Comparison of ENCODE assay signal across 35 cellular contexts in genomic region chr4:129437347-129437746, GRCh38.
DNase-seq lines count a peak whose midpoint lies in the region; ATAC-seq, FAIRE-seq and TF ChIP-seq lines count a peak whose summit lies in the region.
"Had no signal": no experiment of that assay in that cellular context is flagged by ENCODE, and none has a peak within 500 bp of the region (broad histone marks: within the 10 kb centered on the region; RNA-seq: fewer than 3 reads in every experiment).

No MANE protein-coding gene starts in this region.

- H3K27ac ChIP-seq in HepG2 (ENCODE audit: extremely low read length, insufficient read depth, low read length): no peak overlapping the region
- H3K27ac ChIP-seq in right lobe of liver: no peak overlapping the region
- H3K27ac ChIP-seq in GM12878 (ENCODE audit: control insufficient read depth, insufficient read depth): no peak overlapping the region
- H3K27ac ChIP-seq in K562 (ENCODE audit: extremely low read depth, low read depth, low read length): no peak overlapping the region
- H3K27ac ChIP-seq: 22Rv1; A549; BLaER1; BLaER1 treated with 17β-estradiol and CSF1 and Interleukin-3, amounts not matched to agents 10 nM and 100 nM; C4-2B had no signal

- no peak overlapping the region for H3K9ac ChIP-seq in HepG2 (ENCODE audit: insufficient read depth, low read depth, low read length)
- H3K9ac ChIP-seq in GM12878 (ENCODE audit: control insufficient read depth, insufficient read depth, low read length): no peak overlapping the region
- H3K9ac ChIP-seq in K562 (ENCODE audit: insufficient read depth in 1 of 2, low read depth in 2 of 2, low read length in 2 of 2): no peak overlapping the region
- H3K9ac ChIP-seq: BLaER1; BLaER1 treated with 17β-estradiol and CSF1 and Interleukin-3, amounts not matched to agents 10 nM and 100 nM had no signal

- H3K4me3 Mint-ChIP-seq in activated T-helper 1 cell treated with anti-CD3 and anti-CD28 coated beads, Interleukin-12 subunit alpha, Interleukin-12 subunit beta, Interleukin-2, Interleukin-4 antibody, amounts not matched to agents 30 ng/mL and 10 ng/mL and 1 ng/mL, durations not matched to agents 14 hours and 24 hours and 36 hours: no peak overlapping the region
- H3K4me3 Mint-ChIP-seq: B cell; CD14-positive monocyte; CD4-positive, alpha-beta memory T cell; CD4-positive, alpha-beta T cell; CD4-positive, CD25-positive, alpha-beta regulatory T cell; CD8-positive, alpha-beta memory T cell; CD8-positive, alpha-beta T cell had no signal

- no peaks in the 10 kb centered on the region for H3K27me3 ChIP-seq in HepG2 (ENCODE audit: control insufficient read depth in 1 of 2, insufficient read depth in 2 of 2, low read length in 2 of 2)
- no peaks in the 10 kb centered on the region for H3K27me3 ChIP-seq in right lobe of liver
- H3K27me3 ChIP-seq in GM12878 (replicated peaks in 1 of 2; ENCODE audit: control insufficient read depth in 2 of 2, insufficient read depth in 2 of 2, low read length in 1 of 2): no peaks in the 10 kb centered on the region
- no peaks in the 10 kb centered on the region for H3K27me3 ChIP-seq in K562 (ENCODE audit: control insufficient read depth in 2 of 2, insufficient read depth in 2 of 2, low read length in 2 of 2)
- H3K27me3 ChIP-seq: BE2C; BLaER1; BLaER1 treated with 17β-estradiol and CSF1 and Interleukin-3, amounts not matched to agents 10 nM and 100 nM had no signal

- no peak for TF ChIP-seq RAD21 in HepG2 (CRISPR knock-in tag; IDR thresholded peaks at IDR 0.05)
- TF ChIP-seq RAD21 in GM12878 (IDR thresholded peaks at IDR 0.05; ENCODE audit: insufficient read depth, low read depth, low read length): no peak
- no peak for TF ChIP-seq RAD21 in K562 (CRISPR knock-in tag; conservative IDR thresholded peaks at IDR 0.05 in 1 of 2, IDR thresholded peaks at IDR 0.05 in 1 of 2)

- H3K36me3 ChIP-seq in HepG2 (replicated peaks in 1 of 2; ENCODE audit: control insufficient read depth in 1 of 2, insufficient read depth in 2 of 2, low read length in 2 of 2) (no peaks in the 10 kb centered on the region), right lobe of liver (no peaks in the 10 kb centered on the region), GM12878 (ENCODE audit: control insufficient read depth in 2 of 2, insufficient read depth in 2 of 2, low read length in 1 of 2) (no peaks in the 10 kb centered on the region), K562 (ENCODE audit: control insufficient read depth, insufficient read depth, low read length) (no peaks in the 10 kb centered on the region)
- H3K36me3 ChIP-seq: BE2C; BLaER1; BLaER1 treated with 17β-estradiol and CSF1 and Interleukin-3, amounts not matched to agents 10 nM and 100 nM had no signal

- TF ChIP-seq EP300 in HepG2 (IDR thresholded peaks at IDR 0.05; ENCODE audit: low read depth in 2 of 2, low read length in 2 of 2) (no peak), HepG2 (CRISPR knock-in tag; IDR thresholded peaks at IDR 0.05; ENCODE audit: borderline replicate concordance) (no peak), GM12878 (IDR thresholded peaks at IDR 0.05; ENCODE audit: borderline replicate concordance in 1 of 2, control insufficient read depth in 1 of 2, low read depth in 2 of 2, low read length in 2 of 2) (no peak), K562 (IDR thresholded peaks at IDR 0.05; ENCODE audit: low read length) (no peak)

- no peak for TF ChIP-seq CTCF in HepG2 (CRISPR knock-in tag; IDR thresholded peaks at IDR 0.05)
- no peak for TF ChIP-seq CTCF in right lobe of liver (IDR thresholded peaks at IDR 0.05)
- no peak for TF ChIP-seq CTCF in GM12878 (IDR thresholded peaks at IDR 0.05 in 2 of 3, conservative IDR thresholded peaks at IDR 0.05 in 1 of 3; ENCODE audit: control insufficient read depth in 2 of 3, extremely low read depth in 1 of 3, insufficient read depth in 1 of 3, low read depth in 3 of 3, low read length in 3 of 3)
- no peak for TF ChIP-seq CTCF in K562 (IDR thresholded peaks at IDR 0.05 in 2 of 3, conservative IDR thresholded peaks at IDR 0.05 in 1 of 3; ENCODE audit: insufficient read depth in 2 of 3, low read depth in 1 of 3, low read length in 3 of 3)

- no peaks in the 10 kb centered on the region for H4K20me1 ChIP-seq in HepG2 (ENCODE audit: insufficient read depth, low read length)
- no peaks in the 10 kb centered on the region for H4K20me1 ChIP-seq in GM12878 (ENCODE audit: control insufficient read depth, insufficient read depth)
- H4K20me1 ChIP-seq in K562 (replicated peaks; ENCODE audit: control insufficient read depth, insufficient read depth, low read length): no peaks in the 10 kb centered on the region
- H4K20me1 ChIP-seq: BLaER1; BLaER1 treated with 17β-estradiol and CSF1 and Interleukin-3, amounts not matched to agents 10 nM and 100 nM had no signal

- H3K4me3 ChIP-seq in HepG2 (replicated peaks in 1 of 3; ENCODE audit: insufficient read depth in 1 of 3, low read depth in 2 of 3, low read length in 3 of 3) (no peak overlapping the region), right lobe of liver (no peak overlapping the region), GM12878 (no peak overlapping the region), K562 (no peak overlapping the region)
- H3K4me3 ChIP-seq: A549; BLaER1; BLaER1 treated with 17β-estradiol and CSF1 and Interleukin-3, amounts not matched to agents 10 nM and 100 nM had no signal

- H2AFZ ChIP-seq in HepG2 (ENCODE audit: low read length) (no peak overlapping the region), GM12878 (ENCODE audit: control insufficient read depth, low read depth, low read length) (no peak overlapping the region), K562 (ENCODE audit: low read depth, low read length) (no peak overlapping the region)

- BruUV-seq in HepG2 (replicated peaks; lab: Mats Ljungman, UMichigan) (no TSS peak), GM12878 (replicated peaks; lab: Mats Ljungman, UMichigan) (no TSS peak), K562 (replicated peaks; lab: Mats Ljungman, UMichigan) (no TSS peak)

- SMC1A ChIA-PET in GM12878 (lab: Charles Lee; ENCODE audit: uncharacterized antibody, unreplicated experiment): no interaction called here

- H3K4me1 Mint-ChIP-seq in activated T-helper 1 cell treated with anti-CD3 and anti-CD28 coated beads, Interleukin-12 subunit alpha, Interleukin-12 subunit beta, Interleukin-2, Interleukin-4 antibody, amounts not matched to agents 30 ng/mL and 10 ng/mL and 1 ng/mL, durations not matched to agents 14 hours and 24 hours and 36 hours (ENCODE audit: low read depth): no peaks in the 10 kb centered on the region
- H3K4me1 Mint-ChIP-seq: B cell; CD14-positive monocyte; CD4-positive, alpha-beta memory T cell; CD4-positive, CD25-positive, alpha-beta regulatory T cell; CD8-positive, alpha-beta memory T cell had no signal

- no peaks in the 10 kb centered on the region for H3K4me1 ChIP-seq in HepG2 (ENCODE audit: insufficient read depth, low read length)
- no peaks in the 10 kb centered on the region for H3K4me1 ChIP-seq in right lobe of liver
- H3K4me1 ChIP-seq in GM12878 (ENCODE audit: control insufficient read depth, insufficient read depth, low read length): no peaks in the 10 kb centered on the region
- H3K4me1 ChIP-seq in K562 (replicated peaks in 1 of 2; ENCODE audit: control insufficient read depth in 2 of 2, insufficient read depth in 2 of 2, low read length in 2 of 2): no peaks in the 10 kb centered on the region
- H3K4me1 ChIP-seq: A549; BLaER1; BLaER1 treated with 17β-estradiol and CSF1 and Interleukin-3, amounts not matched to agents 10 nM and 100 nM; Caco-2 had no signal

- H3K9me3 Mint-ChIP-seq in activated T-helper 1 cell treated with anti-CD3 and anti-CD28 coated beads, Interleukin-12 subunit alpha, Interleukin-12 subunit beta, Interleukin-2, Interleukin-4 antibody, amounts not matched to agents 30 ng/mL and 10 ng/mL and 1 ng/mL, durations not matched to agents 14 hours and 24 hours and 36 hours: no peaks in the 10 kb centered on the region
- H3K9me3 Mint-ChIP-seq: CD4-positive, alpha-beta T cell; CD8-positive, alpha-beta T cell had no signal

- CTCF ChIA-PET in HepG2 (lab: Yijun Ruan, JAX; ENCODE audit: low intra/inter-chr PET ratio, low total read pairs): no interaction called here
- CTCF ChIA-PET in GM12878 (lab: Yijun Ruan, JAX): no interaction called here
- CTCF ChIA-PET in K562 (lab: Yijun Ruan, JAX; ENCODE audit: low intra/inter-chr PET ratio): no interaction called here

- RAD21 ChIA-PET in GM12878 (lab: Charles Lee; ENCODE audit: unreplicated experiment): no interaction called here

- TF ChIP-seq POLR2A in HepG2 (IDR thresholded peaks at IDR 0.05; ENCODE audit: insufficient read depth in 1 of 2, low read depth in 2 of 2, low read length in 2 of 2) (no peak), right lobe of liver (IDR thresholded peaks at IDR 0.05) (no peak), GM12878 (IDR thresholded peaks at IDR 0.05; ENCODE audit: low read depth, low read length) (no peak), K562 (conservative IDR thresholded peaks at IDR 0.05) (no peak)

- H3K4me2 ChIP-seq in HepG2 (ENCODE audit: low read depth, low read length) (no peak overlapping the region), GM12878 (ENCODE audit: control insufficient read depth, insufficient read depth) (no peak overlapping the region), K562 (ENCODE audit: insufficient read depth, low read length) (no peak overlapping the region)
- H3K4me2 ChIP-seq: A549; BLaER1; BLaER1 treated with 17β-estradiol and CSF1 and Interleukin-3, amounts not matched to agents 10 nM and 100 nM had no signal

- ATAC-seq in HepG2 (no peak), right lobe of liver (no peak), GM12878 (no peak), K562 (no peak)
- ATAC-seq: A549; CD8-positive, alpha-beta T cell had no signal

- POLR2A ChIA-PET in HepG2 (lab: Yijun Ruan, JAX) (no interaction called here), GM12878 (lab: Charles Lee) (no interaction called here), K562 (lab: Yijun Ruan, JAX) (no interaction called here)

- H3K9me1 ChIP-seq in K562 (ENCODE audit: control insufficient read depth, insufficient read depth, low read length): no peaks in the 10 kb centered on the region

- FAIRE-seq in HepG2 (lab: Jason Lieb, UNC): no peak
- no peak for FAIRE-seq in GM12878 (lab: Jason Lieb, UNC)
- no peak for FAIRE-seq in K562 (lab: Jason Lieb, UNC)
- no peak for FAIRE-seq in urothelium cell line (lab: Jason Lieb, UNC)
- FAIRE-seq: A204.1, A549, D721Med had no signal

- DNase-seq in HepG2 (ENCODE audit: low spot score) (no peak), right lobe of liver (no peak), GM12878 (ENCODE audit: low read depth, low spot score) (no peak), K562 (ENCODE audit: extremely low read depth in 1 of 4, low spot score in 3 of 4) (no peak), urothelium cell line (ENCODE audit: low spot score) (no peak)
- no peak for DNase-seq in activated T-helper 1 cell treated with anti-CD3 and anti-CD28 coated beads, Interleukin-12 subunit alpha, Interleukin-12 subunit beta, Interleukin-2, Interleukin-4 antibody, amounts not matched to agents 30 ng/mL and 10 ng/mL and 1 ng/mL, durations not matched to agents 14 hours and 24 hours and 36 hours (ENCODE audit: low spot score)
- DNase-seq: 8988T; ACHN; AML-193; BE2C; C1 segment of cervical spinal cord; Caco-2; Calu3; CD4-positive, alpha-beta memory T cell; CD4-positive, alpha-beta T cell; CD4-positive, CD25-positive, alpha-beta regulatory T cell; CD8-positive, alpha-beta memory T cell; CD8-positive, alpha-beta T cell; COR-L47; DMS 273 treated with DMSO at 0.1 percent for 48 hours; DMS153; DMS53; DMS79; DMS79 treated with DMSO at 0.1 percent for 48 hours; DND-41; EL had no signal

- in situ Hi-C loops in HepG2 (cut with HindIII; ENCODE audit: extremely low pct_ligation_motif_present, low pct_unique_long_range_greater_than_20kb) (no loop called here), GM12878 (cut with MboI) (no loop called here), K562 (cut with MboI) (no loop called here)

- no peaks in the 10 kb centered on the region for H3K36me3 Mint-ChIP-seq in activated T-helper 1 cell treated with anti-CD3 and anti-CD28 coated beads, Interleukin-12 subunit alpha, Interleukin-12 subunit beta, Interleukin-2, Interleukin-4 antibody, amounts not matched to agents 30 ng/mL and 10 ng/mL and 1 ng/mL, durations not matched to agents 14 hours and 24 hours and 36 hours (ENCODE audit: low read depth)
- H3K36me3 Mint-ChIP-seq: CD14-positive monocyte; CD4-positive, alpha-beta memory T cell; CD4-positive, CD25-positive, alpha-beta regulatory T cell; CD8-positive, alpha-beta memory T cell; CD8-positive, alpha-beta T cell had no signal

- no peaks in the 10 kb centered on the region for H3K79me2 ChIP-seq in HepG2 (ENCODE audit: insufficient read depth, low read length)
- no peaks in the 10 kb centered on the region for H3K79me2 ChIP-seq in GM12878 (ENCODE audit: control insufficient read depth, insufficient read depth, low read length)
- H3K79me2 ChIP-seq in K562 (ENCODE audit: control insufficient read depth, insufficient read depth, low read length): no peaks in the 10 kb centered on the region

- intact Hi-C loops in HepG2 (cut with micrococcal nuclease; ENCODE audit: unreplicated experiment): no loop called here
- intact Hi-C loops in right lobe of liver (cut with DNase I): no loop called here
- intact Hi-C loops in GM12878 (cut with micrococcal nuclease; ENCODE audit: unreplicated experiment): no loop called here
- intact Hi-C loops in K562 (cut with micrococcal nuclease): no loop called here
- intact Hi-C loops in activated T-helper 1 cell treated with anti-CD3 and anti-CD28 coated beads, Interleukin-12 subunit alpha, Interleukin-12 subunit beta, Interleukin-2, Interleukin-4 antibody, amounts not matched to agents 30 ng/mL and 10 ng/mL and 1 ng/mL, durations not matched to agents 14 hours and 24 hours and 36 hours (cut with micrococcal nuclease): no loop called here

- no peaks in the 10 kb centered on the region for H3K27me3 Mint-ChIP-seq in activated T-helper 1 cell treated with anti-CD3 and anti-CD28 coated beads, Interleukin-12 subunit alpha, Interleukin-12 subunit beta, Interleukin-2, Interleukin-4 antibody, amounts not matched to agents 30 ng/mL and 10 ng/mL and 1 ng/mL, durations not matched to agents 14 hours and 24 hours and 36 hours (ENCODE audit: insufficient read depth)
- H3K27me3 Mint-ChIP-seq: B cell; CD4-positive, alpha-beta memory T cell; CD4-positive, alpha-beta T cell had no signal

- 27% methylated on average over 4 of the region's 4 CpGs for WGBS in HepG2 (ENCODE audit: low lambda C conversion rate)
- 70% methylated on average over 4 of the region's 4 CpGs for WGBS in right lobe of liver (ENCODE audit: insufficient coverage, low coverage, low lambda C conversion rate, missing lambda C conversion rate)
- 41% methylated on average over 4 of the region's 4 CpGs for WGBS in GM12878 (ENCODE audit: insufficient coverage, insufficient replicate concordance, low lambda C conversion rate, missing lambda C conversion rate)
- 5% methylated on average over 4 of the region's 4 CpGs for WGBS in K562 (ENCODE audit: insufficient coverage, low coverage, missing lambda C conversion rate)

- H3K27ac Mint-ChIP-seq in activated T-helper 1 cell treated with anti-CD3 and anti-CD28 coated beads, Interleukin-12 subunit alpha, Interleukin-12 subunit beta, Interleukin-2, Interleukin-4 antibody, amounts not matched to agents 30 ng/mL and 10 ng/mL and 1 ng/mL, durations not matched to agents 14 hours and 24 hours and 36 hours: no peak overlapping the region
- H3K27ac Mint-ChIP-seq: B cell; CD14-positive monocyte; CD4-positive, alpha-beta memory T cell; CD4-positive, alpha-beta T cell; CD4-positive, CD25-positive, alpha-beta regulatory T cell; CD8-positive, alpha-beta memory T cell; CD8-positive, alpha-beta T cell had no signal

- H3K9me3 ChIP-seq in HepG2 (ENCODE audit: low read length) (no peaks in the 10 kb centered on the region), right lobe of liver (no peaks in the 10 kb centered on the region), GM12878 (replicated peaks; ENCODE audit: control insufficient read depth, insufficient read depth, low read length) (no peaks in the 10 kb centered on the region), K562 (replicated peaks; ENCODE audit: control insufficient read depth, insufficient read depth, low read depth, low read length) (no peaks in the 10 kb centered on the region)
- H3K9me3 ChIP-seq: A549; BE2C; BLaER1; BLaER1 treated with 17β-estradiol and CSF1 and Interleukin-3, amounts not matched to agents 10 nM and 100 nM; Caco-2 had no signal

Comparison
In these comparisons a context has a peak if more than half of its experiments do, and no peak if none do; other contexts are left out.
1. Of the 241 proteins assayed by ChIP-seq in both HepG2 and K562: peak only in HepG2: none; only in K562: TFE3; in both: RAD51; in neither: 239.